ENCODE assay signal across 8 cellular contexts in the genomic region with DNA sequence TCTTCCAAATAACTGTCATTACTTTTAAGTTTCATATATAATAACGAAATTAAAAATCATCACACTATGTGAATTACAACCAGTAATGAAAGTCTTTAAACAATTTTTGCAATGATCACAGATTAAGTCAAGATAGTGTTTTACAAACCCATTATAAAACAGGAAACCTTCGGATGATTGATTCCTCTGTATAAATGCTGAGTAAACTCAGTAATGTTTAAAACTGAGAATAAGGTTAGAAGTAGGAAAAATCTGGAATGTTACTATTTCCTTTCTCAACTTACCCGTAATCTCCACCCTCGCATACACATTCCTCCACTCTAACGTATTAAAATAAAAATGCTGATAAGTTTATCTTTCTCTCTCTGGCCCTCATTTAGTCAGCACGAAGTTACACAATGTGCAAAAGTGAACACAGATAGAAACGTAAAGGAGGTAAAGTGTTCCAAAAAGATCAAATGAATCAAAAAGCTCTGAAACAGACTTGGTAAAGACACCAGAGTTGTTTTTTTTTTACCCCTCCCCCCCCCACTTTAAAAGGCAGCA. TPM values are rescaled to one million over a fixed set of nuclear protein-coding genes. Genes with fewer than 3 reads are reported as not detected.
A peak's percentile ranks its signal among the peaks of the same experiment; 100 is the strongest.
DNase-seq lines count a peak whose midpoint lies in the region; ATAC-seq and TF ChIP-seq lines count a peak whose summit lies in the region.

No MANE protein-coding gene starts in this region.

- no peaks in the 10 kb centered on the region; the same call in 1 of the 2 replicates for H3K9me3 ChIP-seq in AG04450 (ENCODE audit: control insufficient read depth, insufficient read depth, low read length)
- H3K9me3 ChIP-seq in IMR-90 (ENCODE audit: control insufficient read depth, insufficient read depth, low read length) = no peaks in the 10 kb centered on the region
- H3K9me3 ChIP-seq in mucosa of stomach (ENCODE audit: control insufficient read depth, low read length) = no peaks in the 10 kb centered on the region

- H2AFZ ChIP-seq in IMR-90 (replicated peaks; ENCODE audit: low read length, poor library complexity) = no peak overlapping the region

- H2AK5ac ChIP-seq in IMR-90 (ENCODE audit: low read depth, low read length) = no peak overlapping the region

- H2BK120ac ChIP-seq in IMR-90 (ENCODE audit: low read depth, low read length) = no peak overlapping the region

- peak overlapping the region; percentile 100 for H3K4me3 Mint-ChIP-seq in chondrocyte (ENCODE audit: unreplicated experiment)

- TF ChIP-seq CTCF in AG04450 (IDR thresholded peaks at IDR 0.05; ENCODE audit: low read depth, low read length) (no peak), IMR-90 (conservative IDR thresholded peaks at IDR 0.05; ENCODE audit: low read depth, low read length) (no peak), chondrocyte (IDR thresholded peaks at IDR 0.05) (no peak)

- no peak overlapping the region for H3K4ac ChIP-seq in IMR-90 (ENCODE audit: low read depth, low read length)

- peaks cover 44% of the 10 kb centered on the region for H3K4me1 Mint-ChIP-seq in chondrocyte (ENCODE audit: low read depth)

- peak; percentile 50 for DNase-seq in AG04450 (ENCODE audit: low read depth, low spot score)
- DNase-seq in IMR-90 = peak; percentile 84
- no peak for DNase-seq in chondrocyte (ENCODE audit: low spot score)
- DNase-seq in MV-4-11 (lab: John Stamatoyannopoulos, UW) = no peak
- DNase-seq in NCI-H748 (lab: John Stamatoyannopoulos, UW; ENCODE audit: unreplicated experiment) = no peak

- no CpG with 5 or more reads among the region's 7 CpGs for WGBS in IMR-90 (ENCODE audit: extremely low coverage in 2 of 2, insufficient read length in 1 of 2), 2 experiments

- H4K20me1 ChIP-seq in IMR-90 (ENCODE audit: insufficient read depth, low read length) = peaks cover 27% of the 10 kb centered on the region

- H2BK15ac ChIP-seq in IMR-90 (ENCODE audit: low read depth, low read length) = no peak overlapping the region

- TF ChIP-seq RAD21 in IMR-90 (IDR thresholded peaks at IDR 0.05; ENCODE audit: low read length) = no peak

- H3K36me3 ChIP-seq in IMR-90 (ENCODE audit: control insufficient read depth, insufficient read depth, low read length) = peaks cover 14% of the 10 kb centered on the region
- H3K36me3 ChIP-seq in mucosa of stomach (ENCODE audit: control insufficient read depth, insufficient read depth, low read length) = no peaks in the 10 kb centered on the region

- no peaks in the 10 kb centered on the region for H3K4me1 ChIP-seq in IMR-90 (ENCODE audit: control insufficient read depth, insufficient read depth, low read length)
- peaks cover 15% of the 10 kb centered on the region for H3K4me1 ChIP-seq in mucosa of stomach (ENCODE audit: control insufficient read depth, insufficient read depth, low read length)

- H2BK20ac ChIP-seq in IMR-90 (ENCODE audit: low read depth, low read length) = no peak overlapping the region

- ATAC-seq in IMR-90 (ENCODE audit: low read depth) = peak; percentile 2; the same call in 1 of the 2 replicates
- no peak for ATAC-seq in GM18520 (IDR thresholded peaks at IDR 0.05; ENCODE audit: unreplicated experiment)
- ATAC-seq in HG03457 (IDR thresholded peaks at IDR 0.05; ENCODE audit: unreplicated experiment) = no peak

- H3K4me3 ChIP-seq in AG04450 (ENCODE audit: low read depth, low read length) (peak overlapping the region; percentile 96), IMR-90 (ENCODE audit: insufficient read depth, low read depth, low read length) (peak overlapping the region; percentile 68), mucosa of stomach (ENCODE audit: low read length) (peak overlapping the region; percentile 91)

- H3K23ac ChIP-seq in IMR-90 (ENCODE audit: low read depth, low read length) = no peak overlapping the region; the same call in 1 of the 2 replicates

- H3K27me3 ChIP-seq in AG04450 (ENCODE audit: control insufficient read depth, insufficient read depth, low read length) (no peaks in the 10 kb centered on the region), IMR-90 (ENCODE audit: control insufficient read depth, insufficient read depth, low read length) (no peaks in the 10 kb centered on the region), mucosa of stomach (ENCODE audit: control insufficient read depth, insufficient read depth, low read length) (no peaks in the 10 kb centered on the region)

- peak; percentile 69 for TF ChIP-seq POLR2A in IMR-90 (IDR thresholded peaks at IDR 0.05; ENCODE audit: low read depth, low read length)

- peak overlapping the region; percentile 95 for H3K9ac ChIP-seq in IMR-90 (ENCODE audit: low read depth, low read length)
- H3K9ac ChIP-seq in mucosa of stomach (ENCODE audit: low read length) = peak overlapping the region; percentile 91

- H3K4me2 ChIP-seq in IMR-90 (ENCODE audit: low read depth, low read length) = peak overlapping the region; percentile 88

- peak overlapping the region; percentile 90 for H2BK5ac ChIP-seq in IMR-90 (ENCODE audit: low read depth, low read length, poor library complexity, severe bottlenecking)

- intact Hi-C loops in IMR-90 (cut with micrococcal nuclease) = loop anchor here (5.0 kb wide), 1 partner anchor 85 kb away; no protein-coding TSS in a partner anchor

- CTCF ChIA-PET in AG04450 (lab: Charles Lee) = interaction anchor here (1.4 to 5.5 kb wide), 5 partner anchors 24 to 92 kb away, joined by 3 to 35 read pairs (median 13); partner anchors contain the start of genes RAB21 and TMEM19
- CTCF ChIA-PET in IMR-90 (lab: Yijun Ruan, JAX) = interaction anchor here (0.9 kb wide), 1 partner anchor 25 kb away, joined by 3 read pairs; no protein-coding TSS in a partner anchor

- peak overlapping the region; percentile 100 for H3K27ac Mint-ChIP-seq in chondrocyte (ENCODE audit: unreplicated experiment)

- H3K9me1 ChIP-seq in IMR-90 (ENCODE audit: insufficient read depth, low read length) = no peaks in the 10 kb centered on the region

- POLR2A ChIA-PET in AG04450 (lab: Yijun Ruan, JAX) (interaction anchor here (0.6 to 3.6 kb wide), 4 partner anchors 24 to 86 kb away, joined by 3 to 41 read pairs (median 9); partner anchors contain the start of gene TMEM19), IMR-90 (lab: Charles Lee; ENCODE audit: unreplicated experiment) (no interaction called here)

- peaks cover 8 to 22% of the 10 kb centered on the region in 2 experiments; a peak in 3 of 4 replicates for H3K79me1 ChIP-seq in IMR-90 (ENCODE audit: low read depth in 1 of 2, low read length in 2 of 2)

- peak overlapping the region; percentile 66; the same call in 1 of the 2 replicates for H3K56ac ChIP-seq in IMR-90 (ENCODE audit: extremely low read depth, insufficient read depth, low read length)

- dilution Hi-C loops in IMR-90 (cut with HindIII; ENCODE audit: low sequenced_read_pairs, unreplicated experiment) = no loop called here

- H3K9me3 Mint-ChIP-seq in chondrocyte (ENCODE audit: low read depth) = no peaks in the 10 kb centered on the region

- in situ Hi-C loops in IMR-90 (cut with MboI; ENCODE audit: low sequenced_read_pairs) = loop anchor here (10.0 to 25.0 kb wide), 2 partner anchors 93 to 600 kb away; partner anchors contain the start of genes RAB21 and TRHDE

- peak overlapping the region; percentile 18; the same call in 1 of the 2 replicates for H3K18ac ChIP-seq in IMR-90 (ENCODE audit: low read depth, low read length)

- H3K36me3 Mint-ChIP-seq in chondrocyte (ENCODE audit: low read depth) = peaks cover 23% of the 10 kb centered on the region

- no peak overlapping the region for H4K5ac ChIP-seq in IMR-90 (ENCODE audit: low read depth, low read length)

- peak overlapping the region; percentile 8; the same call in 1 of the 2 replicates for H3K14ac ChIP-seq in IMR-90 (replicated peaks; ENCODE audit: low read depth, low read length)

- H3K27ac ChIP-seq in AG04450 (ENCODE audit: low read depth, low read length) (no peak overlapping the region), IMR-90 (ENCODE audit: insufficient read depth, low read length) (peak overlapping the region; percentile 95; the same call in 1 of the 2 replicates)

- no peaks in the 10 kb centered on the region for H3K27me3 Mint-ChIP-seq in chondrocyte (ENCODE audit: low read depth)

- H4K8ac ChIP-seq in IMR-90 (ENCODE audit: low read depth in 2 of 2, low read length in 2 of 2) = peak overlapping the region in 1 of 2 experiments; percentile 19; a peak in 2 of 4 replicates

- H4K91ac ChIP-seq in IMR-90 (ENCODE audit: insufficient read depth, low read depth, low read length) = no peak overlapping the region

- no peak overlapping the region for H2AK9ac ChIP-seq in IMR-90 (replicated peaks; ENCODE audit: low read depth, low read length, poor library complexity)

- BruUV-seq in IMR-90 (replicated peaks; lab: Mats Ljungman, UMichigan) = no TSS peak

TF ChIP-seq in IMR-90, 13 proteins besides CTCF, POLR2A, EP300 and RAD21 (continues in another document):
- TF ChIP-seq MXI1 (IDR thresholded peaks at IDR 0.05; ENCODE audit: borderline replicate concordance, low read depth, low read length) (no peak), RFX5 (IDR thresholded peaks at IDR 0.05; ENCODE audit: low read depth, low read length) (no peak), CEBPB (IDR thresholded peaks at IDR 0.05; ENCODE audit: low read depth, low read length) (peak; percentile 93), SMC3 (IDR thresholded peaks at IDR 0.05; ENCODE audit: low read depth, low read length) (no peak), MAFK (IDR thresholded peaks at IDR 0.05; ENCODE audit: low read depth, low read length) (peak; percentile 66), FOS (IDR thresholded peaks at IDR 0.05; ENCODE audit: low read depth, low read length) (0 out of 2 replicates have a peak, but pooled peaks have one; percentile 14)

RNA-seq across cellular contexts. Expression of gene ZFC3H1, which starts 1.6 kb away (rescaled TPM):
- polyA plus RNA-seq in AG04450 (2011; rRNA removed) (38.4 and 55.5 TPM in 2 replicates), IMR-90 (2012; rRNA removed) (16.8 and 23.3 TPM in 2 replicates)
- 20.5 and 46.7 TPM in 2 replicates for polyA minus RNA-seq in AG04450 (2011; rRNA and poly(A)+ RNA removed)
- total RNA-seq in IMR-90 (2012; rRNA removed) (16.8 and 28.6 TPM in 2 replicates), chondrocyte (36.7 to 62.6 TPM (median 39.6 TPM) in 3 replicates)
- 3.9 and 5.0 TPM in 2 replicates for polyA plus RNA-seq in IMR-90 (2012; cell fraction: cytosol; rRNA removed)
- polyA plus RNA-seq in IMR-90 (2012; cell fraction: nucleus; rRNA removed; ENCODE audit: low replicate concordance) = 30.3 and 186 TPM in 2 replicates

RNA-seq across cellular contexts. Expression of gene THAP2, which starts 2.1 kb away (rescaled TPM):
- polyA plus RNA-seq in AG04450 (2011; rRNA removed) = 3.3 and 6.1 TPM in 2 replicates
- 1.6 and 2.6 TPM in 2 replicates for polyA minus RNA-seq in AG04450 (2011; rRNA and poly(A)+ RNA removed)
- total RNA-seq in IMR-90 (2012; rRNA removed) = 1.4 and 2.8 TPM in 2 replicates
- polyA plus RNA-seq in IMR-90 (2012; rRNA removed) = 1.7 and 2.5 TPM in 2 replicates
- 0.66 and 1.2 TPM in 2 replicates for polyA plus RNA-seq in IMR-90 (2012; cell fraction: cytosol; rRNA removed)
- polyA plus RNA-seq in IMR-90 (2012; cell fraction: nucleus; rRNA removed; ENCODE audit: low replicate concordance) = 1.4 and 4.3 TPM in 2 replicates
- 4.8 to 5.9 TPM (median 5.2 TPM) in 3 replicates for total RNA-seq in chondrocyte

RNA-seq across cellular contexts. Expression of gene TMEM19, which starts 23.8 kb away (rescaled TPM):
- polyA plus RNA-seq in AG04450 (2011; rRNA removed) (18.8 and 23.3 TPM in 2 replicates), IMR-90 (2012; rRNA removed) (8.9 and 11.4 TPM in 2 replicates)
- 19.4 and 30.7 TPM in 2 replicates for polyA minus RNA-seq in AG04450 (2011; rRNA and poly(A)+ RNA removed)
- total RNA-seq in IMR-90 (2012; rRNA removed) (28.7 and 43.9 TPM in 2 replicates), chondrocyte (25.7 to 35.0 TPM (median 27.5 TPM) in 3 replicates)
- 1.1 and 3.1 TPM in 2 replicates for polyA plus RNA-seq in IMR-90 (2012; cell fraction: cytosol; rRNA removed)
- 0.57 and 4.3 TPM in 2 replicates for polyA plus RNA-seq in IMR-90 (2012; cell fraction: nucleus; rRNA removed; ENCODE audit: low replicate concordance)

Comparison
In these comparisons a context has a peak if more than half of its experiments do, and no peak if none do; other contexts are left out.
1. DNase-seq: peak in AG04450 (single experiment) and IMR-90 (single experiment); none in chondrocyte (single experiment), MV-4-11 (single experiment) and NCI-H748 (single experiment).
2. Peak in every context shown above with its lines, with median percentiles within 50 percentile points of each other: H3K4me3 ChIP-seq.